Comparison of ENCODE assay signal across 18 cellular contexts in the genomic region with DNA sequence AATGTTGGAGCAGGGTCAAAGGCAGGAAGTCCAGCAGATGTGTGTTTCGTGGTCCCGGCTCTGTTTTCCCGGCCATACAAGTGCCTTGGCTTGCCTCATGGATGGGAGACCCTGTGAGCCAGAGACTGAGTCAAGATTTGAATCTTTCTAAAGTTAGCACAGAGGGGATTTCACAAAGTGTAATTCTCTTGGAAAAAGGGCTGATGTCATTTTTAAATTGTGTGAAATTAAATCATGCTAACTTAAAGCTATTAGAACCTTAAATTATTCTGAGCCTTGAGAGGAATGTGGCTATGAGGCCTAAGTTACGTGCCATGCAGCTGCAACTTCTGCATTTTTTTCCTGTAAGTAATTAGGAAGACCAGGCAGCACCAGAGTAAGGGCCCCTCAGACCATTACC. TPM values are rescaled to one million over a fixed set of nuclear protein-coding genes. Genes with fewer than 3 reads are reported as not detected.
DNase-seq lines count a peak whose midpoint lies in the region; ATAC-seq lines count a peak whose summit lies in the region.
"Had no signal": no experiment of that assay in that cellular context is flagged by ENCODE, and none has a peak within 500 bp of the region (broad histone marks: within the 10 kb centered on the region; RNA-seq: fewer than 3 reads in every experiment).

No MANE protein-coding gene starts in this region.

- H3K9me3 ChIP-seq in MG63, result no peaks in the 10 kb centered on the region
- no peaks in the 10 kb centered on the region for H3K9me3 ChIP-seq in mesenchymal stem cell (ENCODE audit: control insufficient read depth, low read length)
- H3K9me3 ChIP-seq: esophagus muscularis mucosa, ovary, stomach had no signal

- no peak overlapping the region for H3K18ac ChIP-seq in mesenchymal stem cell (ENCODE audit: low read depth in 1 of 2, low read length in 2 of 2)

- no peaks in the 10 kb centered on the region for H3K79me1 ChIP-seq in mesenchymal stem cell (replicated peaks; ENCODE audit: low read length, poor library complexity, severe bottlenecking)

- no peak overlapping the region for H3K4me2 ChIP-seq in mesenchymal stem cell (ENCODE audit: low read length, poor library complexity, severe bottlenecking)

- H3K27me3 ChIP-seq in MG63 (no peaks in the 10 kb centered on the region), mesenchymal stem cell (ENCODE audit: control insufficient read depth in 1 of 2, insufficient read depth in 1 of 2, low read length in 2 of 2) (no peaks in the 10 kb centered on the region)
- H3K27me3 ChIP-seq: esophagus muscularis mucosa, ovary, stomach had no signal

- H3K36me3 ChIP-seq in MG63, result no peaks in the 10 kb centered on the region
- no peaks in the 10 kb centered on the region for H3K36me3 ChIP-seq in mesenchymal stem cell (ENCODE audit: control insufficient read depth in 1 of 2, insufficient read depth in 2 of 2, low read depth in 1 of 2, low read length in 2 of 2)
- H3K36me3 ChIP-seq: esophagus muscularis mucosa, ovary, stomach had no signal

- no peak overlapping the region for H3K4me3 ChIP-seq in MG63
- H3K4me3 ChIP-seq in mesenchymal stem cell (ENCODE audit: insufficient read depth in 1 of 2, low read depth in 1 of 2, low read length in 2 of 2), result no peak overlapping the region
- H3K4me3 ChIP-seq: esophagus muscularis mucosa, ovary, stomach had no signal

- no peak for ATAC-seq in GM21717 (IDR thresholded peaks at IDR 0.05; ENCODE audit: unreplicated experiment)
- no peak for ATAC-seq in GM21390 (IDR thresholded peaks at IDR 0.05; ENCODE audit: unreplicated experiment)
- ATAC-seq: Panc1 had no signal

- no peak overlapping the region for H3K23ac ChIP-seq in mesenchymal stem cell (ENCODE audit: low read length in 2 of 2)

- peak overlapping the region; percentile 20 for H3K9ac ChIP-seq in mesenchymal stem cell (ENCODE audit: low read length)

- H2BK15ac ChIP-seq in mesenchymal stem cell (ENCODE audit: low read depth, poor library complexity, severe bottlenecking), result no peak overlapping the region

- no peak overlapping the region for H4K91ac ChIP-seq in mesenchymal stem cell (ENCODE audit: low read length)

- DNase-seq in AG08396 (ENCODE audit: low spot score) (peak; percentile 16), MG63 (peak; percentile 11), dermis blood vessel endothelial cell (peak; percentile 50), mesenchymal stem cell (peak; percentile 43), RPMI8226 (no peak)
- DNase-seq in activated CD4-positive, alpha-beta T cell treated with anti-CD3 and anti-CD28 coated beads, Interleukin-2, amount 50 U/mL, for 4 hours, result no peak
- DNase-seq: activated CD4-positive, alpha-beta T cell treated with anti-CD3 and anti-CD28 coated beads for 1 hour; activated T-cell treated with anti-CD3 and anti-CD28 coated beads, Interleukin-2, amount 50 U/mL, for 48 hours; GOT3; mesendoderm; NCI-H187; NCI-H526 treated with DMSO at 0.1 percent for 48 hours; ovary; stomach had no signal

- H3K27ac ChIP-seq in mesenchymal stem cell (ENCODE audit: low read length, poor library complexity, severe bottlenecking), result no peak overlapping the region
- H3K27ac ChIP-seq: ovary, stomach had no signal

- no peak overlapping the region for H2BK12ac ChIP-seq in mesenchymal stem cell (ENCODE audit: low read length in 2 of 2)

- H2BK5ac ChIP-seq in mesenchymal stem cell (ENCODE audit: low read depth, low read length, poor library complexity, severe bottlenecking), result no peak overlapping the region

- H3K14ac ChIP-seq in mesenchymal stem cell (ENCODE audit: low read length in 2 of 2), result no peak overlapping the region

- H2BK120ac ChIP-seq in mesenchymal stem cell (ENCODE audit: low read depth, low read length), result no peak overlapping the region

- WGBS in mesenchymal stem cell, result 59% methylated on average over 4 of the region's 4 CpGs

- H3K4ac ChIP-seq in mesenchymal stem cell (ENCODE audit: low read depth in 1 of 2, low read length in 2 of 2), result no peak overlapping the region

- H4K8ac ChIP-seq in mesenchymal stem cell (ENCODE audit: low read length), result no peak overlapping the region

- H3K4me1 ChIP-seq in mesenchymal stem cell (ENCODE audit: control insufficient read depth, insufficient read depth, low read depth, low read length), result peaks cover 3% of the 10 kb centered on the region

- H2AK5ac ChIP-seq in mesenchymal stem cell (ENCODE audit: low read length, severe bottlenecking), result no peak overlapping the region

- H2AFZ ChIP-seq in mesenchymal stem cell (ENCODE audit: low read depth, low read length), result no peak overlapping the region

RNA-seq across cellular contexts. Expression of a gene that starts 38.3 kb away (rescaled TPM):
- total RNA-seq in MG63 (2014; rRNA removed; shearing (Covaris generic); ENCODE audit: low replicate concordance), result 42.2 and 52.4 TPM in 2 replicates
- 99.9 and 120 TPM in 2 replicates for total RNA-seq in dermis blood vessel endothelial cell
- 89.2 TPM for polyA plus RNA-seq in mesenchymal stem cell (2013, experiment 1 of 2)
- polyA plus RNA-seq in mesenchymal stem cell (2013, experiment 2 of 2), result 95.9 TPM

Comparison
In these comparisons a context has a peak if more than half of its experiments do, and no peak if none do; other contexts are left out.
1. DNase-seq: peak in AG08396 (single experiment), MG63 (single experiment), dermis blood vessel endothelial cell (single experiment) and mesenchymal stem cell (single experiment); none in activated CD4-positive, alpha-beta T cell treated with anti-CD3 and anti-CD28 coated beads, Interleukin-2, amount 50 U/mL, for 4 hours (0 of 2) and RPMI8226 (single experiment).